30 cellular contexts compared by ENCODE assay signal in genomic region chrX:102917801-102918200, GRCh38. TPM values are rescaled to one million over a fixed set of nuclear protein-coding genes. Genes with fewer than 3 reads are reported as not detected.
"Had no signal": no experiment of that assay in that cellular context is flagged by ENCODE, and none has a peak within 500 bp of the region (broad histone marks: within the 10 kb centered on the region; RNA-seq: fewer than 3 reads in every experiment).

No MANE protein-coding gene starts in this region.

- H3K27ac Mint-ChIP-seq: activated B cell treated with CpG ODN at 0.5 μM for 24 hours; activated CD4-positive, alpha-beta memory T cell treated with anti-CD3 and anti-CD28 coated beads for 36 hours; activated naive CD4-positive, alpha-beta T cell treated with anti-CD3 and anti-CD28 coated beads, Interleukin-2, amount 10 ng/mL, durations not matched to agents 7 days and 5 days; activated naive CD8-positive, alpha-beta T cell; activated naive CD8-positive, alpha-beta T cell treated with anti-CD3 and anti-CD28 coated beads, Interleukin-2, amount 50 U/mL, for 24 hours; brain; T-helper 1 cell treated with Interleukin-12 subunit alpha and Interleukin-12 subunit beta and Interleukin-4 antibody, amounts not matched to agents 30 μg/mL and 1 μg/mL, for 36 hours; T-helper 2 cell treated with Interferon-gamma antibody and Interleukin-4, amounts not matched to agents 5 μg/mL and 100 μg/mL, for 36 hours had no signal

- H3K36me3 ChIP-seq: SJCRH30 had no signal

- ATAC-seq: activated naive CD8-positive, alpha-beta T cell treated with anti-CD3 and anti-CD28 coated beads, Interleukin-2, amount 50 U/mL, for 24 hours had no signal

- H3K4me3 Mint-ChIP-seq: activated B cell treated with CpG ODN at 0.5 μM for 24 hours; activated CD4-positive, alpha-beta memory T cell treated with anti-CD3 and anti-CD28 coated beads for 36 hours; activated naive CD4-positive, alpha-beta T cell treated with anti-CD3 and anti-CD28 coated beads, Interleukin-2, amount 10 ng/mL, durations not matched to agents 7 days and 5 days; activated naive CD8-positive, alpha-beta T cell; activated naive CD8-positive, alpha-beta T cell treated with anti-CD3 and anti-CD28 coated beads, Interleukin-2, amount 50 U/mL, for 24 hours; brain; T-helper 1 cell treated with Interleukin-12 subunit alpha and Interleukin-12 subunit beta and Interleukin-4 antibody, amounts not matched to agents 30 μg/mL and 1 μg/mL, for 36 hours; T-helper 2 cell treated with Interferon-gamma antibody and Interleukin-4, amounts not matched to agents 5 μg/mL and 100 μg/mL, for 36 hours had no signal

- H3K4me2 ChIP-seq: KMS-11 had no signal

- H3K36me3 Mint-ChIP-seq: activated CD4-positive, alpha-beta memory T cell treated with anti-CD3 and anti-CD28 coated beads for 36 hours; activated naive CD4-positive, alpha-beta T cell treated with anti-CD3 and anti-CD28 coated beads, Interleukin-2, amount 10 ng/mL, durations not matched to agents 7 days and 5 days had no signal

- H3K27me3 Mint-ChIP-seq: activated B cell treated with CpG ODN at 0.5 μM for 24 hours; activated CD4-positive, alpha-beta memory T cell treated with anti-CD3 and anti-CD28 coated beads for 36 hours; activated naive CD4-positive, alpha-beta T cell treated with anti-CD3 and anti-CD28 coated beads, Interleukin-2, amount 10 ng/mL, durations not matched to agents 7 days and 5 days; activated naive CD8-positive, alpha-beta T cell; activated naive CD8-positive, alpha-beta T cell treated with anti-CD3 and anti-CD28 coated beads, Interleukin-2, amount 50 U/mL, for 24 hours; brain had no signal

- H3K4me1 Mint-ChIP-seq: activated B cell treated with CpG ODN at 0.5 μM for 24 hours; activated naive CD4-positive, alpha-beta T cell treated with anti-CD3 and anti-CD28 coated beads, Interleukin-2, amount 10 ng/mL, durations not matched to agents 7 days and 5 days; activated naive CD8-positive, alpha-beta T cell treated with anti-CD3 and anti-CD28 coated beads, Interleukin-2, amount 50 U/mL, for 24 hours; brain had no signal

- H3K9me3 ChIP-seq: SJCRH30 had no signal

- H3K27me3 ChIP-seq: SJCRH30 had no signal

- H3K9ac ChIP-seq: KMS-11 had no signal

- DNase-seq: activated B cell treated with CpG ODN at 0.5 μM for 24 hours; activated CD4-positive, alpha-beta memory T cell treated with anti-CD3 and anti-CD28 coated beads for 36 hours; activated CD4-positive, alpha-beta T cell treated with anti-CD3 and anti-CD28 coated beads for 4 hours; activated CD4-positive, alpha-beta T cell treated with anti-CD3 and anti-CD28 coated beads, Interleukin-2, amount 50 U/mL, for 1 hour; activated CD4-positive, CD25-positive, alpha-beta regulatory T cell treated with anti-CD3 and anti-CD28 coated beads, Interleukin-2, amount 50 U/mL, for 72 hours; activated CD8-positive, alpha-beta memory T cell treated with anti-CD3 and anti-CD28 coated beads, Interleukin-2, amount 50 U/mL, for 4 hours; activated effector memory CD4-positive, alpha-beta T cell treated with Interleukin-2 at 50 U/mL for 16 hours; activated naive CD4-positive, alpha-beta T cell treated with anti-CD3 and anti-CD28 coated beads, Interleukin-2, amount 10 ng/mL, durations not matched to agents 7 days and 5 days; activated naive CD8-positive, alpha-beta T cell treated with anti-CD3 and anti-CD28 coated beads, Interleukin-2, amount 50 U/mL, for 24 hours; activated T-cell treated with anti-CD3 and anti-CD28 coated beads for 4 hours; activated T-cell treated with anti-CD3 and anti-CD28 coated beads, Interleukin-2, amount 50 U/mL, for 48 hours; anterior cingulate cortex; caudate nucleus; cerebellar nuclear complex; NCI-H1105 treated with DMSO at 0.1 percent for 48 hours; NCI-H1436; NCI-H1694; NCI-H1930; NCI-H510A; NCI-H526 treated with DMSO at 0.1 percent for 48 hours; NCI-H774; SHP77; SJCRH30 had no signal

- H3K4me1 ChIP-seq: SJCRH30 had no signal

- H3K27ac ChIP-seq: KMS-11, SJCRH30, SK-N-MC had no signal

- H3K9me3 Mint-ChIP-seq: activated B cell treated with CpG ODN at 0.5 μM for 24 hours; activated CD4-positive, alpha-beta memory T cell treated with anti-CD3 and anti-CD28 coated beads for 36 hours; activated naive CD4-positive, alpha-beta T cell treated with anti-CD3 and anti-CD28 coated beads, Interleukin-2, amount 10 ng/mL, durations not matched to agents 7 days and 5 days; activated naive CD8-positive, alpha-beta T cell treated with anti-CD3 and anti-CD28 coated beads, Interleukin-2, amount 50 U/mL, for 24 hours; T-helper 1 cell treated with Interleukin-12 subunit alpha and Interleukin-12 subunit beta and Interleukin-4 antibody, amounts not matched to agents 30 μg/mL and 1 μg/mL, for 36 hours; T-helper 2 cell treated with Interferon-gamma antibody and Interleukin-4, amounts not matched to agents 5 μg/mL and 100 μg/mL, for 36 hours had no signal

- H3K4me3 ChIP-seq: SJCRH30, SK-N-MC had no signal

RNA-seq across cellular contexts. Expression of gene RAB40AL, which starts 19.3 kb away (rescaled TPM):
- total RNA-seq: activated CD4-positive, alpha-beta memory T cell treated with anti-CD3 and anti-CD28 coated beads for 36 hours; LHCN-M2 had no signal
